Comparison of ENCODE assay signal across 14 cellular contexts in the genomic region with DNA sequence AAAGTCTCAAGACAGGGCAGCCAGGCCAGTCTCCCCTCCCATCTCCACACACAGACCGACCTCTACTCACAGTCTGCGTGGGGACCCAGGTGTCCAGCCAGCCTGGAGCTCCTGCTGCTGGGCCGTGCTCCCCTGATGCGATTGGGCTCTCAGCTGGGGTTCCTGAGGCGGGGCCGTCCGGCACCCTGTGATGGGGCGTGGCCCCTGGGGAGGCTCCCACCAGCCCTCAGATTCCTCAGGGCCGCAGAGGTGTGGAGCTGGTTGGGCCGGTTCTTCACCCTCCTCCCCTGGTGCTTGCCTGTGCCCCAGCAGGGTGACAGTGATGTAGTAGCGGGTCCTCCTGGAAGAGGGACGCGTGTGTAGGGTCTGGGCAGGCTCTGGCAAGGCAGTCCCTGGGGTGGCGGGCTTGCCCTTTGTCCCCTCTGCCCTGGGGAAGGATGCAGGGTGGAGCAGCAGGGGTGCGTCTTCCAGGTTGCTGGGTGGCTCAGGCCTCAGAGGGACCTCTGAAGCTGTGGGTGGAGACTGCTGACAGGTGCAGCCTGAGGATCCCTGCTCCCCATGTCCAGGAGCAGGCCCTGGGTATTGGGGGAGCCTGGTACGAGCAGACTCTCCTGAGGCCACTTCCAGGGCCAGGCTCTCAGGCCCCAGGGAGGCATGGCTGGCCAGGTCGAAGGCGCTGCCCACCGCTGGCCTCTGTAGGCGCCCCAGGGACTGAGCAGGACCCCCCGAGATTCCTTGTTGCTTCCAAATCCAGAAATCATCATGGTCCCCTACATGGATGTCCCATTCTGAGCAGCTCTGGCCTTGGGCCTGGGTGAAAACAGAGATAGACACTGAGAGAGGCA. TPM values are rescaled to one million over a fixed set of nuclear protein-coding genes. Genes with fewer than 3 reads are reported as not detected.
DNase-seq lines count a peak whose midpoint lies in the region; ATAC-seq, FAIRE-seq and TF ChIP-seq lines count a peak whose summit lies in the region.
"Had no signal": no experiment of that assay in that cellular context is flagged by ENCODE, and none has a peak within 500 bp of the region (broad histone marks: within the 10 kb centered on the region; RNA-seq: fewer than 3 reads in every experiment).

A gene with protein sequence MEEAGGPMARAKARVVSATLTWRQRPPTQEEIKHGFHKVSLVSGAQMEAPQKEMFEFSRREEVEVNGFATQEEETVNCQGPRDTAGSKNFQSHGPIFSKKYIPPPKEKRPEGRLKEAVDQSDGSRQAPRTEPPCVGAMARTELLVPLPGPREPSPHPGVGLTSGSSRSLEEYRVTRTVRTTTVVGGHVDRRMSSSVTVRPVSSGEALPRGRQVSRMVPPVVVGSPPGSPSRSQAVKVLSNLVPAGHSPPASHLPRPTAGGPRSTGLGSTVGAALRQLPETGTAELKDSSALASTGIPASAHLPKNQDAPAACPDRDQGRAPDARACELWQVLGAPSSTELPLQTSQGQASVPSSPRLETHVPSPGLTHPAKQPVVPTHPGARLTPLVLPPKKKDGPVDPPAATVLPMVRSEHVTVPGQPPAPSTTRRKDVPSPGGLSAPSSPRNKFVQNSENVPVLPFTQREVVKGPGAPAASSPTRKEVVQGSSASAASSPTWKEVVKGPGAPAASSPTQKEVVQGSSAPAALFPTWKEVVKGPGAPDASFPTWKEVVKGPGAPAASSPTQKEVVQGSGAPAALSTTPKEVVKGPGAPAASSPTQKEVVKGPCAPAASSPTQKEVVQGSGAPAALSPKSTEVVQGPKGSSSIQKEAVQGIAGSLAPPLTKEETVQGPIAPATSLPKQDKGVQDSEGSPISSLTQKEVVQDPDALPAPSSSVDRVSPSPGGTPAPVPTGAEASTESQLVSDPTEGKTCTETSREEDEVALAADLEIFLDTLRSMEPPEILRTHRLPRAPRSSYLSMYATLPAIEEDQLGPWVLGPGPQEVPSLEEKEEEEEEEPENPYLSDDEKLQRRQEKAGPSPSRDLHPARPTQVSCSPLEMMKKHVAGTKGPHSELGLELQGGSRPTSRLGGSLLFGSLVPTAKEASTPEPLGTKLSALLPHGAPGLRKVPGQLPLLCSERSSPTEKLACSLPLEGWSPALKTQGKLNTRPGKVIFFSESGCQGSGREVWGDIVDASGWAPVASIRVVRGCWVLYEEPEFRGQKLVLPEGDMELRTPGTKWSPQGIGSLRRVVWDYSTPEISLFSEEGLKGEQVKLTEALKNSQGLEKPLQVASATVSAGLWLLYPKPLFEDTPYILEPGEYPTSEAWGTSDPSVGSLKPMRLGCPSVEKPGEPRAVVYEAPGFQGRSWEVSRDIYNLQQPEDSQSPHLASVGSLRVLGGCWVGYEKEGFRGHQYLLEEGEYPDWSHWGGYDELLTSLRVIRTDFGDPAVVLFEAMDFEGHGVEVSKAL (N-terminal part only) (minus strand): TSS at position 155 of the 845 bp plus-strand sequence. CDS start 7,473 bp downstream, outside the sequence.

- no peaks in the 10 kb centered on the region for H3K9me3 Mint-ChIP-seq in Calu3 (ENCODE audit: low read depth, unreplicated experiment)
- H3K9me3 Mint-ChIP-seq: activated naive CD4-positive, alpha-beta T cell treated with anti-CD3 and anti-CD28 coated beads, Interleukin-2, amount 50 U/mL, for 24 hours; T-helper 2 cell treated with Interferon-gamma antibody and Interleukin-4, amounts not matched to agents 5 μg/mL and 100 μg/mL, for 36 hours had no signal

- FAIRE-seq in pancreas (lab: Jason Lieb, UNC) = no peak
- FAIRE-seq in RCC 7860 (lab: Jason Lieb, UNC) = no peak

- H3K27ac ChIP-seq in esophagus squamous epithelium = peak within 1 kb of the TSS; percentile 85 to 95 (median 92)
- no peak within 1 kb of the TSS for H3K27ac ChIP-seq in pancreas

- 80% methylated on average over 1 of the region's 21 CpGs; no CpG with 5 or more reads in 1 of the 2 donors for WGBS in esophagus squamous epithelium, 2 donors
- 47 to 57% methylated on average over 20 to 21 of the region's 21 CpGs for WGBS in pancreas, 2 donors

- H3K27me3 Mint-ChIP-seq in Calu3 (ENCODE audit: unreplicated experiment) = no peaks in the 10 kb centered on the region
- H3K27me3 Mint-ChIP-seq: activated naive CD4-positive, alpha-beta T cell treated with anti-CD3 and anti-CD28 coated beads, Interleukin-2, amount 50 U/mL, for 24 hours had no signal

- DNase-seq in Calu3 (peak; percentile 90), NCI-H526 (lab: John Stamatoyannopoulos, UW) (peak; percentile 18 to 70), esophagus squamous epithelium (lab: John Stamatoyannopoulos, UW) (no peak), pancreas (peak in 5 of 6 donors; percentile 23 to 66 (median 41)), RCC 7860 (ENCODE audit: low spot score) (no peak), HuH-7 (ENCODE audit: low spot score) (no peak), inferior parietal cortex (ENCODE audit: extremely low spot score) (no peak)
- DNase-seq in activated CD4-positive, alpha-beta T cell treated with anti-CD3 and anti-CD28 coated beads for 48 hours = no peak
- DNase-seq: Karpas-422, NCI-H2029, OCI-M1 had no signal

- H3K27ac Mint-ChIP-seq in Calu3 (ENCODE audit: unreplicated experiment) = peak within 1 kb of the TSS; percentile 91
- H3K27ac Mint-ChIP-seq: B cell; T-helper 2 cell treated with Interferon-gamma antibody and Interleukin-4, amounts not matched to agents 5 μg/mL and 100 μg/mL, for 36 hours had no signal

- peaks cover 57% of the 10 kb centered on the region for H3K4me1 Mint-ChIP-seq in Calu3 (ENCODE audit: low read depth, unreplicated experiment)

- CTCF ChIA-PET in Calu3 (lab: Charles Lee) = interaction anchor here (0.6 kb wide), 1 partner anchor 182 kb away, joined by 3 read pairs; a partner anchor contains a TSS

- ATAC-seq in pancreas = peak; percentile 44 to 84 (median 63)

- H3K4me1 ChIP-seq in esophagus squamous epithelium = peaks cover 30 to 97% (median 35%) of the 10 kb centered on the region in 3 donors
- no peaks in the 10 kb centered on the region for H3K4me1 ChIP-seq in pancreas

- intact Hi-C loops in Calu3 (cut with micrococcal nuclease; ENCODE audit: unreplicated experiment) = no loop called here
- intact Hi-C loops in esophagus squamous epithelium (cut with DNase I) = no loop called here
- intact Hi-C loops in pancreas (cut with DNase I) = no loop called here

- peak in 2 of 4 donors; percentile 18 to 55 for TF ChIP-seq POLR2A in esophagus squamous epithelium (IDR thresholded peaks at IDR 0.05)

- no peak for TF ChIP-seq CTCF in Calu3 (IDR thresholded peaks at IDR 0.05; ENCODE audit: unreplicated experiment)
- TF ChIP-seq CTCF in esophagus squamous epithelium (IDR thresholded peaks at IDR 0.05) = no peak
- no peak for TF ChIP-seq CTCF in pancreas (IDR thresholded peaks at IDR 0.05)

- peaks cover 0 to 35% (median 0%) of the 10 kb centered on the region in 4 donors for H3K27me3 ChIP-seq in esophagus squamous epithelium
- no peaks in the 10 kb centered on the region for H3K27me3 ChIP-seq in pancreas

- H3K9me3 ChIP-seq in esophagus squamous epithelium = no peaks in the 10 kb centered on the region
- no peaks in the 10 kb centered on the region for H3K9me3 ChIP-seq in pancreas

- H3K36me3 ChIP-seq in esophagus squamous epithelium = no peaks in the 10 kb centered on the region
- no peaks in the 10 kb centered on the region for H3K36me3 ChIP-seq in pancreas

- BruUV-seq in Calu3 (replicated peaks; lab: Mats Ljungman, UMichigan) = no TSS peak

- peaks cover 34% of the 10 kb centered on the region for H3K36me3 Mint-ChIP-seq in Calu3 (ENCODE audit: insufficient read depth, unreplicated experiment)
- H3K36me3 Mint-ChIP-seq: activated naive CD4-positive, alpha-beta T cell treated with anti-CD3 and anti-CD28 coated beads, Interleukin-2, amount 50 U/mL, for 24 hours had no signal

- H3K4me3 Mint-ChIP-seq in Calu3 (ENCODE audit: low read depth, unreplicated experiment) = peak within 1 kb of the TSS; percentile 57
- H3K4me3 Mint-ChIP-seq: activated naive CD4-positive, alpha-beta T cell treated with anti-CD3 and anti-CD28 coated beads, Interleukin-2, amount 50 U/mL, for 24 hours; B cell; T-helper 2 cell treated with Interferon-gamma antibody and Interleukin-4, amounts not matched to agents 5 μg/mL and 100 μg/mL, for 36 hours had no signal

- H3K4me3 ChIP-seq in esophagus squamous epithelium = peak within 1 kb of the TSS; percentile 43 to 59 (median 48)
- H3K4me3 ChIP-seq in pancreas = no peak within 1 kb of the TSS

RNA-seq across cellular contexts. Expression of the gene that starts here (rescaled TPM):
- total RNA-seq in Calu3 (2022) = 6.4 and 17.6 TPM in 2 replicates
- total RNA-seq in esophagus squamous epithelium = 100 to 1,000 TPM in 3 of 4 donors, 10 to 100 TPM in 1; 35.8 to 305 (median 122) TPM
- total RNA-seq in pancreas = 1 to 10 TPM in 1 of 6 donors, under 1 TPM in 5; 0.12 to 1.3 (median 0.38) TPM
- polyA plus RNA-seq in pancreas = 1 to 10 TPM in 1 of 2 donors, under 1 TPM in 1; 0.73 to 2.0 TPM

Comparison
In these comparisons a context has a peak if more than half of its experiments do, and no peak if none do; other contexts are left out.
1. DNase-seq: peak in Calu3 (single experiment), NCI-H526 (2 of 2) and pancreas (5 of 6); none in esophagus squamous epithelium (single experiment), RCC 7860 (single experiment), HuH-7 (single experiment), activated CD4-positive, alpha-beta T cell treated with anti-CD3 and anti-CD28 coated beads for 48 hours (single experiment) and inferior parietal cortex (single experiment).
2. H3K27ac ChIP-seq: peak in esophagus squamous epithelium (4 of 4); none in pancreas (0 of 4).
3. H3K4me3 ChIP-seq: peak in esophagus squamous epithelium (4 of 4); none in pancreas (0 of 4).